1 cellular context compared by ENCODE assay signal in the genomic region with DNA sequence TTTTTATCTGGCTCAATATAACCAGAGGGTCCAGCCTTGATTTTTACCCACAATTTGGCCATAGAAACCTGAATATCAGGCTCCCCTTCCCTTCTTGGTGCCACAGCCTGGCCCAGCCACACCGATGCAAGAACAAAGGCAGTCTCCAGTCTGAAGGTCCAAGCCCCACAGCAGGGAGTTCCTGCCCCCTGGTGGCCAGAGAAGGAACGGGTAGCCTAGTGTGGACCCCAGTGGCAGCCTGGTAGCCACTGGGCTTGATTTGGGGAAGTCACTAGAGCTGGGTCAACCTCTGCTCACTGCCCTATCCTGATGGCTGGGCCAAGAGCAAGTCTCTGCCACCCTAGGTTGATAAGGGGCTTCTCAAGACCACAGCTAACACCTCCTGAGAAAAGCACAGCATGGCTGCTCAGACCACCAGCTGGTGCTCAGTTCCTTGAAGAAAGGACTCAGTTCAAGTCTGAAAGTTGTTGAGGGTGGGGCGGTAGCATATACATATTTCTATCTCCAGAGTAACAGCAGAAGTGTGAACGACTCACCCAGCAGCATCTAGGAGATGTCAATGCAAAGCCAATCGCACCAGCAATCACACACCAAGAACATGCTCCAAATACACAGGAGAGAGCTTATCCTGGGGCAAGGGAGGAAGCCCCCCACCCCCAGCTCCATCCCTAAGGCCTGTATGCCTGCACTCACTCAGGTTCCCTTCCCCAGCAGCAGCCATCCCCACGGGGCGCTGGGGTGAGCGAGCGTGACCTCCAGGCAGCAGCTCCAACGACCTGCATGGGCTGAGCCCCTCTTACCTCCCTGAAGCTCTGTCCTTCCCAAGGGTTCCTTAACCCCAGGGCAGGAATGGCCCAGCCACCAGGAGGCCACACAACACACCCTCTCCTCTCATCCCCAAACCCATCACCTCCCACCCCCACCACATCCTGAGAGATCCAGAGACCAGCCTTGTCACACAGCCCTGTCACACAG.
TF ChIP-seq lines count a peak whose summit lies in the region.

No MANE protein-coding gene starts in this region.

TF ChIP-seq in endothelial cell of umbilical vein, 7 proteins besides CTCF, POLR2A, EP300 and RAD21 (continued from another document):
- TF ChIP-seq, protein P1, sequence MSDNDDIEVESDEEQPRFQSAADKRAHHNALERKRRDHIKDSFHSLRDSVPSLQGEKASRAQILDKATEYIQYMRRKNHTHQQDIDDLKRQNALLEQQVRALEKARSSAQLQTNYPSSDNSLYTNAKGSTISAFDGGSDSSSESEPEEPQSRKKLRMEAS (IDR thresholded peaks at IDR 0.05; ENCODE audit: insufficient read depth, insufficient read length): no peak
- TF ChIP-seq MYC (IDR thresholded peaks at IDR 0.05; ENCODE audit: low read depth, low read length) (no peak), GATA2 (IDR thresholded peaks at IDR 0.05; ENCODE audit: insufficient read depth, insufficient read length, low read depth, low read length) (no peak), POLR2AphosphoS5 (IDR thresholded peaks at IDR 0.05; ENCODE audit: insufficient read depth, low read depth, low read length) (no peak), FOS (IDR thresholded peaks at IDR 0.05; ENCODE audit: borderline replicate concordance, insufficient read depth, low read length) (no peak)
